Comparison of ENCODE assay signal across 8 cellular contexts in the genomic region with DNA sequence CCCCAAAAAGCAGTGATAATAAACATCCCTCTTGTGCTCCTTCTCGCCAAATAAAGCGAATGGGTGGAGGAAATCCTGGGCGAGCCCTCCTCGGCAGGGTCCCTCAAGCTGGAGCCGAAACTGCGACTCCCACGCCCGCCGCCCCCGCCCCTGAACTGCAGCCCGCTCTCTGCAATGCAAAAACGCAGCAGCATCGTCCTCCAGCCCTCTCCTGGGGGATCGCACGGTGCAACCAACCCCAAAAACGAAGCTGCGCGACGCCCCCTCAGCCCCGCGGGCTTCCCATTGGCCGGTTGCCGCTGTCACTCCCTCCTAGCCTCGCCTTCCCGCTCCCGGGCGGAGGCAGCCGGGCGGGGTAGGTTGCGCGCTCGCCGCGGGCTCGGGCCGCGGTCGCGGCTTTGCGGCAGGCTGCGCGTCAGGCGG. TPM values are rescaled to one million over a fixed set of nuclear protein-coding genes. Genes with fewer than 3 reads are reported as not detected.
DNase-seq lines count a peak whose midpoint lies in the region; ATAC-seq and TF ChIP-seq lines count a peak whose summit lies in the region.

A gene with protein sequence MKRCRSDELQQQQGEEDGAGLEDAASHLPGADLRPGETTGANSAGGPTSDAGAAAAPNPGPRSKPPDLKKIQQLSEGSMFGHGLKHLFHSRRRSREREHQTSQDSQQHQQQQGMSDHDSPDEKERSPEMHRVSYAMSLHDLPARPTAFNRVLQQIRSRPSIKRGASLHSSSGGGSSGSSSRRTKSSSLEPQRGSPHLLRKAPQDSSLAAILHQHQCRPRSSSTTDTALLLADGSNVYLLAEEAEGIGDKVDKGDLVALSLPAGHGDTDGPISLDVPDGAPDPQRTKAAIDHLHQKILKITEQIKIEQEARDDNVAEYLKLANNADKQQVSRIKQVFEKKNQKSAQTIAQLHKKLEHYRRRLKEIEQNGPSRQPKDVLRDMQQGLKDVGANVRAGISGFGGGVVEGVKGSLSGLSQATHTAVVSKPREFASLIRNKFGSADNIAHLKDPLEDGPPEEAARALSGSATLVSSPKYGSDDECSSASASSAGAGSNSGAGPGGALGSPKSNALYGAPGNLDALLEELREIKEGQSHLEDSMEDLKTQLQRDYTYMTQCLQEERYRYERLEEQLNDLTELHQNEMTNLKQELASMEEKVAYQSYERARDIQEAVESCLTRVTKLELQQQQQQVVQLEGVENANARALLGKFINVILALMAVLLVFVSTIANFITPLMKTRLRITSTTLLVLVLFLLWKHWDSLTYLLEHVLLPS (plus strand): TSS at position 363 of the 423 bp plus-strand sequence. CDS start 619 bp downstream, outside the sequence.

- H3K27me3 ChIP-seq in left lung = peaks cover 0 to 37% of the 10 kb centered on the region in 2 donors

- DNase-seq in HK-2 (ENCODE audit: unreplicated experiment) (peak; percentile 90), NCI-H774 (lab: John Stamatoyannopoulos, UW) (peak; percentile 86), dermis blood vessel endothelial cell (peak; percentile 84), left lung (peak; percentile 90 to 93)
- DNase-seq in activated CD4-positive, alpha-beta memory T cell treated with anti-CD3 and anti-CD28 coated beads for 36 hours = peak; percentile 88
- peak; percentile 82 to 89 for DNase-seq in stimulated activated CD4-positive, alpha-beta T cell treated with anti-CD3 and anti-CD28 coated beads, Interleukin-2, amount 100 ng/mL, for 24 hours

- H3K27me3 Mint-ChIP-seq in activated CD4-positive, alpha-beta memory T cell treated with anti-CD3 and anti-CD28 coated beads for 36 hours = peaks cover 10% of the 10 kb centered on the region

- ATAC-seq in GM18498 (IDR thresholded peaks at IDR 0.05; ENCODE audit: unreplicated experiment) (peak; percentile 81), left lung (peak; percentile 93), GM21423 (IDR thresholded peaks at IDR 0.05; ENCODE audit: unreplicated experiment) (no peak)

- no peaks in the 10 kb centered on the region for H3K36me3 ChIP-seq in left lung

- TF ChIP-seq CTCF in left lung (IDR thresholded peaks at IDR 0.05) = no peak

- POLR2A ChIA-PET in activated CD4-positive, alpha-beta memory T cell treated with anti-CD3 and anti-CD28 coated beads for 36 hours (lab: Charles Lee) = interaction anchor here (0.6 to 2.7 kb wide), 5 partner anchors 10 to 105 kb away, joined by 3 to 11 read pairs (median 10); a partner anchor contains a TSS

- H3K27ac Mint-ChIP-seq in activated CD4-positive, alpha-beta memory T cell treated with anti-CD3 and anti-CD28 coated beads for 36 hours = no peak within 1 kb of the TSS

- H3K4me1 Mint-ChIP-seq in activated CD4-positive, alpha-beta memory T cell treated with anti-CD3 and anti-CD28 coated beads for 36 hours (ENCODE audit: low read depth) = peaks cover 34% of the 10 kb centered on the region

- no peaks in the 10 kb centered on the region for H3K9me3 Mint-ChIP-seq in activated CD4-positive, alpha-beta memory T cell treated with anti-CD3 and anti-CD28 coated beads for 36 hours

- peak within 1 kb of the TSS; percentile 84 for H3K4me3 Mint-ChIP-seq in activated CD4-positive, alpha-beta memory T cell treated with anti-CD3 and anti-CD28 coated beads for 36 hours

- H3K36me3 Mint-ChIP-seq in activated CD4-positive, alpha-beta memory T cell treated with anti-CD3 and anti-CD28 coated beads for 36 hours = no peaks in the 10 kb centered on the region

- H3K27ac ChIP-seq in left lung = no peak within 1 kb of the TSS

- intact Hi-C loops in activated CD4-positive, alpha-beta memory T cell treated with anti-CD3 and anti-CD28 coated beads for 36 hours (cut with micrococcal nuclease) = loop anchor here (1.0 to 2.0 kb wide), 3 partner anchors 57 to 105 kb away; no protein-coding TSS in a partner anchor
- intact Hi-C loops in left lung (cut with DNase I) = no loop called here

- H3K9me3 ChIP-seq in left lung = no peaks in the 10 kb centered on the region

- H3K4me3 ChIP-seq in left lung = peak within 1 kb of the TSS; percentile 41 to 53

- CTCF ChIA-PET in activated CD4-positive, alpha-beta memory T cell treated with anti-CD3 and anti-CD28 coated beads for 36 hours (lab: Charles Lee) = interaction anchor here (0.7 to 9.8 kb wide), 14 partner anchors 12 to 484 kb away, joined by 3 to 338 read pairs (median 10); no protein-coding TSS in a partner anchor

- H3K4me1 ChIP-seq in left lung = peaks cover 7 to 35% of the 10 kb centered on the region in 2 donors

RNA-seq across cellular contexts. Expression of the gene that starts here (rescaled TPM):
- 10 to 100 TPM in 1 of 2 experiments, 1 to 10 TPM in 1; 9.8 to 10.1 TPM for total RNA-seq in activated CD4-positive, alpha-beta memory T cell treated with anti-CD3 and anti-CD28 coated beads for 36 hours
- 1.7 and 1.9 TPM in 2 replicates for total RNA-seq in dermis blood vessel endothelial cell
- 1 to 10 TPM; 3.4 TPM for total RNA-seq in left lung
